ENCODE assay signal across 11 cellular contexts in the genomic region with DNA sequence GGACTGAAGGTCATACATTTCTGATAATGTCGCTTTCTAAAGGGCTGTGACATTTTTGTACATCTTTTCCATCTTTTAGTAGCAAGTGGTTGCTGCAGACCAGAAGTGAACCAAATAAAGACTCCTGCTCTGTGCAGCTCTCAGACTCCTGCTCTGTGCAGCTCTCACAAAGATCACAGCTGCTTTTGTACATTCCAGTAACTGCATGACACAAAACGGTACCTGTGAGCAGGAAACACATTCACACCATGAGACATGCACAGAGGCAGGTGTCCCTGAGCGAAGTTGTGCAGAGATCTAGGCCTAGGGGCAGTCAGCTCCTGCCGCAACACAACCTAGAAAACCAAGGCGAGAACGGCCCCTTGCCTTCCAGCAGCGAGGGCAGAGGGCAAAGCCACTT.
DNase-seq lines count a peak whose midpoint lies in the region; ATAC-seq and TF ChIP-seq lines count a peak whose summit lies in the region.
"Had no signal": no experiment of that assay in that cellular context is flagged by ENCODE, and none has a peak within 500 bp of the region (broad histone marks: within the 10 kb centered on the region; RNA-seq: fewer than 3 reads in every experiment).

No MANE protein-coding gene starts in this region.

- peak; percentile 38 for ATAC-seq in HG02623 (IDR thresholded peaks at IDR 0.05; ENCODE audit: unreplicated experiment)
- peak; percentile 3 for ATAC-seq in activated B cell treated with CpG ODN at 0.5 μM for 24 hours (ENCODE audit: low read depth)
- peak; percentile 48 for ATAC-seq in stimulated activated memory B cell treated with anti-CD40 and anti-IgM and Interleukin-4, amounts not matched to agents 10 μg/mL and 1 μg/mL and 100 μg/mL, for 72 hours
- no peak for ATAC-seq in left ventricle myocardium superior

- H3K4me1 Mint-ChIP-seq in activated T-cell treated with anti-CD3 and anti-CD28 coated beads, Interleukin-2, amount 50 U/mL, for 24 hours (ENCODE audit: low read depth) = peaks cover 42% of the 10 kb centered on the region
- H3K4me1 Mint-ChIP-seq in activated B cell treated with CpG ODN at 0.5 μM for 24 hours = peaks cover 50% of the 10 kb centered on the region
- H3K4me1 Mint-ChIP-seq in stimulated activated memory B cell treated with anti-CD40 and anti-IgM and Interleukin-4, amounts not matched to agents 10 μg/mL and 1 μg/mL and 100 μg/mL, for 72 hours = peaks cover 60% of the 10 kb centered on the region

- CTCF ChIA-PET in activated B cell treated with CpG ODN at 0.5 μM for 24 hours (lab: Charles Lee) = interaction anchor here (0.7 to 2.2 kb wide), 2 partner anchors 62 to 865 kb away, joined by 3 to 10 read pairs; no protein-coding TSS in a partner anchor

- H3K36me3 Mint-ChIP-seq in activated T-cell treated with anti-CD3 and anti-CD28 coated beads, Interleukin-2, amount 50 U/mL, for 24 hours (ENCODE audit: low read depth) = peaks cover 86% of the 10 kb centered on the region
- peaks cover 22% of the 10 kb centered on the region for H3K36me3 Mint-ChIP-seq in activated B cell treated with CpG ODN at 0.5 μM for 24 hours (ENCODE audit: low read depth)
- peaks cover 48% of the 10 kb centered on the region for H3K36me3 Mint-ChIP-seq in stimulated activated memory B cell treated with anti-CD40 and anti-IgM and Interleukin-4, amounts not matched to agents 10 μg/mL and 1 μg/mL and 100 μg/mL, for 72 hours

- H3K4me3 Mint-ChIP-seq in activated T-cell treated with anti-CD3 and anti-CD28 coated beads, Interleukin-2, amount 50 U/mL, for 24 hours = no peak overlapping the region
- no peak overlapping the region for H3K4me3 Mint-ChIP-seq in activated B cell treated with CpG ODN at 0.5 μM for 24 hours
- peak overlapping the region; percentile 49 for H3K4me3 Mint-ChIP-seq in stimulated activated memory B cell treated with anti-CD40 and anti-IgM and Interleukin-4, amounts not matched to agents 10 μg/mL and 1 μg/mL and 100 μg/mL, for 72 hours

- POLR2A ChIA-PET in activated B cell treated with CpG ODN at 0.5 μM for 24 hours (lab: Charles Lee) = interaction anchor here (1.0 to 1.5 kb wide), 2 partner anchors 62 to 67 kb away, joined by 4 to 7 read pairs; a partner anchor contains a TSS

- no peak for DNase-seq in activated T-cell treated with anti-CD3 and anti-CD28 coated beads, Interleukin-2, amount 50 U/mL, for 24 hours
- DNase-seq in activated T-cell treated with anti-CD3 and anti-CD28 coated beads, Interleukin-2, amount 50 U/mL, for 1 hour = no peak
- DNase-seq in activated B cell treated with CpG ODN at 0.5 μM for 24 hours (no peak), cerebellar cortex (ENCODE audit: low spot score) (no peak), left ventricle myocardium superior (no peak), NOMO-1 (lab: John Stamatoyannopoulos, UW; ENCODE audit: unreplicated experiment in 2 of 2) (no peak)
- DNase-seq: NCI-H1048; posterior cingulate gyrus; stimulated activated CD4-positive, alpha-beta T cell treated with anti-CD3 and anti-CD28 coated beads, Interleukin-2, amount 100 ng/mL, for 24 hours had no signal

- no peaks in the 10 kb centered on the region for H3K27me3 Mint-ChIP-seq in activated T-cell treated with anti-CD3 and anti-CD28 coated beads, Interleukin-2, amount 50 U/mL, for 24 hours
- H3K27me3 Mint-ChIP-seq in activated B cell treated with CpG ODN at 0.5 μM for 24 hours = no peaks in the 10 kb centered on the region
- H3K27me3 Mint-ChIP-seq in stimulated activated memory B cell treated with anti-CD40 and anti-IgM and Interleukin-4, amounts not matched to agents 10 μg/mL and 1 μg/mL and 100 μg/mL, for 72 hours = no peaks in the 10 kb centered on the region

- no peaks in the 10 kb centered on the region for H3K9me3 Mint-ChIP-seq in activated T-cell treated with anti-CD3 and anti-CD28 coated beads, Interleukin-2, amount 50 U/mL, for 24 hours
- no peaks in the 10 kb centered on the region for H3K9me3 Mint-ChIP-seq in activated B cell treated with CpG ODN at 0.5 μM for 24 hours
- H3K9me3 Mint-ChIP-seq in stimulated activated memory B cell treated with anti-CD40 and anti-IgM and Interleukin-4, amounts not matched to agents 10 μg/mL and 1 μg/mL and 100 μg/mL, for 72 hours = no peaks in the 10 kb centered on the region

- H3K27ac Mint-ChIP-seq in activated T-cell treated with anti-CD3 and anti-CD28 coated beads, Interleukin-2, amount 50 U/mL, for 24 hours = peak overlapping the region; percentile 68
- H3K27ac Mint-ChIP-seq in activated B cell treated with CpG ODN at 0.5 μM for 24 hours = peak overlapping the region; percentile 56
- peak overlapping the region; percentile 86 for H3K27ac Mint-ChIP-seq in stimulated activated memory B cell treated with anti-CD40 and anti-IgM and Interleukin-4, amounts not matched to agents 10 μg/mL and 1 μg/mL and 100 μg/mL, for 72 hours

- TF ChIP-seq CTCF in activated B cell treated with CpG ODN at 0.5 μM for 24 hours (IDR thresholded peaks at IDR 0.05) = no peak

- intact Hi-C loops in activated B cell treated with CpG ODN at 0.5 μM for 24 hours (cut with micrococcal nuclease) = no loop called here
- intact Hi-C loops in left ventricle myocardium superior (cut with micrococcal nuclease) = no loop called here
